ENCODE assay signal across 11 cellular contexts in the genomic region with DNA sequence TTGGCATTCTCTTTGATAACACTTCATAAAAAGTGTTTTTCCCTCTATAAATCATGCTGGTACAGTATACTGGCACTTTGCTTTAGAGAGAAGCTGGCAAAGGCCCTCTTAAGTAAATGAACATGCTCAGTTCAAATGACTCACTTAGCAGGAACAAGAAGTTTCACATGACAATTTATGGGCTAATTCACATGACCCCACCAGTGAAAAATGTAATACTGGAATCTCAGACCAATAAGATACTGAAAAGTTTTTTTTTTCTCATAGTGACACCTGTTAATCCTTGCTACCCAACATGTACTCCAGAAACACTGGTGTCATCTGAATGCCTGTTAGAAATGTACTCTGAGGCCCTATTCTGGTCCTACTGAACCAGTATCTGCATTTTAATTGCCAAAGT. TPM values are rescaled to one million over a fixed set of nuclear protein-coding genes. Genes with fewer than 3 reads are reported as not detected.
A peak's percentile ranks its signal among the peaks of the same experiment; 100 is the strongest.
DNase-seq lines count a peak whose midpoint lies in the region; ATAC-seq and TF ChIP-seq lines count a peak whose summit lies in the region.
"Had no signal": no experiment of that assay in that cellular context is flagged by ENCODE, and none has a peak within 500 bp of the region (broad histone marks: within the 10 kb centered on the region; RNA-seq: fewer than 3 reads in every experiment).

No MANE protein-coding gene starts in this region.

- in situ Hi-C loops in transverse colon (cut with MboI; ENCODE audit: low pct_ligation_motif_present in 1 of 4, low pct_unique_long_range_greater_than_20kb in 1 of 4, low sequenced_read_pairs in 3 of 4), result no loop called here

- H3K27ac ChIP-seq in transverse colon (peak overlapping the region in 3 of 4 donors; percentile 53 to 73 (median 62)), RWPE1 (no peak overlapping the region)
- H3K27ac ChIP-seq: 22Rv1 had no signal

- H3K27me3 ChIP-seq in adipocyte (replicated peaks; ENCODE audit: control insufficient read depth, insufficient read depth, low read length), result no peaks in the 10 kb centered on the region
- no peaks in the 10 kb centered on the region for H3K27me3 ChIP-seq in transverse colon

- H3K4me3 ChIP-seq in adipocyte (ENCODE audit: low read length), result no peak overlapping the region
- H3K4me3 ChIP-seq in transverse colon, result no peak overlapping the region

- peaks cover 47% of the 10 kb centered on the region for H3K36me3 ChIP-seq in adipocyte (ENCODE audit: control insufficient read depth, insufficient read depth, low read length, severe bottlenecking)
- peaks cover 0 to 29% (median 11%) of the 10 kb centered on the region in 4 donors for H3K36me3 ChIP-seq in transverse colon

- H3K4me1 ChIP-seq in adipocyte (ENCODE audit: control insufficient read depth, insufficient read depth, low read length) (peaks cover 9% of the 10 kb centered on the region), transverse colon (peaks cover 0 to 37% (median 13%) of the 10 kb centered on the region in 4 donors)

- no peak for TF ChIP-seq POLR2A in transverse colon (IDR thresholded peaks at IDR 0.05)

- TF ChIP-seq EP300 in transverse colon (IDR thresholded peaks at IDR 0.05; ENCODE audit: low read depth), result no peak

- DNase-seq in SIG-M5 treated with dmso at 0.1 percent for 504 hours (lab: John Stamatoyannopoulos, UW; ENCODE audit: unreplicated experiment) (peak; percentile 16), SIG-M5 (lab: John Stamatoyannopoulos, UW) (no peak), adipocyte (ENCODE audit: low read depth) (peak; percentile 53), glomerular visceral epithelial cell (ENCODE audit: extremely low spot score) (peak; percentile 76), transverse colon (no peak), RWPE1 (ENCODE audit: low spot score) (no peak), activated gamma-delta T cell (lab: John Stamatoyannopoulos, UW) (no peak)
- no peak for DNase-seq in stimulated activated naive CD8-positive, alpha-beta T cell treated with anti-CD3 and anti-CD28 coated beads, Interleukin-15, Interleukin-2, amounts not matched to agents 100 U/mL and 50 U/mL, for 24 hours
- DNase-seq: hypothalamus; stimulated activated CD4-positive, alpha-beta T cell treated with anti-CD3 and anti-CD28 coated beads, Interleukin-2, amount 100 ng/mL, for 48 hours had no signal

- H3K9me3 ChIP-seq in adipocyte (ENCODE audit: control insufficient read depth, low read length) (no peaks in the 10 kb centered on the region), transverse colon (no peaks in the 10 kb centered on the region)

- intact Hi-C loops in transverse colon (cut with DNase I; ENCODE audit: low total_unique reads), result no loop called here

- H3K9ac ChIP-seq in adipocyte (ENCODE audit: low read length), result no peak overlapping the region

- CTCF ChIA-PET in RWPE1 (lab: Yijun Ruan, JAX), result interaction anchor here (0.7 to 0.9 kb wide), 2 partner anchors 40 to 42 kb away, joined by 8 read pairs; partner anchors contain the start of gene C15orf40

- no peak for TF ChIP-seq CTCF in transverse colon (IDR thresholded peaks at IDR 0.05)
- TF ChIP-seq CTCF in RWPE1 (conservative IDR thresholded peaks at IDR 0.05; ENCODE audit: low read depth), result no peak

- POLR2A ChIA-PET in RWPE1 (lab: Yijun Ruan, JAX; ENCODE audit: low non-redundant PET), result no interaction called here

- ATAC-seq in stimulated activated naive CD8-positive, alpha-beta T cell treated with anti-CD3 and anti-CD28 coated beads, Interleukin-15, Interleukin-2, amounts not matched to agents 100 U/mL and 50 U/mL, for 24 hours, result no peak

RNA-seq across cellular contexts. Expression of gene BTBD1, which starts 13.9 kb away (rescaled TPM):
- total RNA-seq in transverse colon, result 10 to 100 TPM; 65.7 to 96.1 (median 74.1) TPM

RNA-seq across cellular contexts. Expression of gene C15orf40, which starts 41.7 kb away (rescaled TPM):
- total RNA-seq in transverse colon, result 10 to 100 TPM; 10.6 to 42.8 (median 18.9) TPM

RNA-seq across cellular contexts. Expression of gene TM6SF1, which starts 54.3 kb away (rescaled TPM):
- total RNA-seq in transverse colon, result 1 to 10 TPM in 1 of 4 donors, under 1 TPM in 1, not detected in 2; 0.96 to 1.7 TPM

Comparison
In these comparisons a context has a peak if more than half of its experiments do, and no peak if none do; other contexts are left out.
1. DNase-seq: peak in SIG-M5 treated with dmso at 0.1 percent for 504 hours (single experiment), adipocyte (single experiment) and glomerular visceral epithelial cell (single experiment); none in SIG-M5 (single experiment), transverse colon (single experiment), RWPE1 (single experiment), activated gamma-delta T cell (single experiment) and stimulated activated naive CD8-positive, alpha-beta T cell treated with anti-CD3 and anti-CD28 coated beads, Interleukin-15, Interleukin-2, amounts not matched to agents 100 U/mL and 50 U/mL, for 24 hours (single experiment).